ENCODE assay signal across 19 cellular contexts in the genomic region with DNA sequence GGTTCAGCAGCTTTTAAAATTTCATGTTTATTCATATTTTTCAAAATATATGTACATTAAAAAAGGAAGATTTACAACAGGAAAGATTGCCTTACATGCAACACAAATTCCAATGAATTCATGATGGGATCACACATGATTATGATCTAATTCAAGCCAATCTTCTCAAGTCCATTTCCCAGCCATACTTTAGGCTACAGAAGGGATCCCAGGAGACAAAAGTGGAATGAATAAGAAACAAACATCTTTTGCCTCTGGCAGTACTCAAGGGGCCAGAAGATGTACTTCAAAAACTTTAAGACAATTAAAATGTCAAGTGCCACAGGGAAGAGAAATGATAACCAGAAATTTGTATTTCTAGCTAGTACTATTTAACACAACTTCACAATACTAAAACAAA. TPM values are rescaled to one million over a fixed set of nuclear protein-coding genes. Genes with fewer than 3 reads are reported as not detected.
"Had no signal": no experiment of that assay in that cellular context is flagged by ENCODE, and none has a peak within 500 bp of the region (broad histone marks: within the 10 kb centered on the region; RNA-seq: fewer than 3 reads in every experiment).

No MANE protein-coding gene starts in this region.

- H3K4me1 Mint-ChIP-seq: mesothelial cell of epicardium, nephron had no signal

- ATAC-seq: activated naive CD4-positive, alpha-beta T cell treated with anti-CD3 and anti-CD28 coated beads, Interleukin-2, amount 50 U/mL, for 72 hours; esophagus mucosa; foreskin keratinocyte; lower lobe of right lung had no signal

- H3K27me3 ChIP-seq: foreskin keratinocyte, stomach, vagina had no signal

- H3K4me3 Mint-ChIP-seq: activated CD4-positive, alpha-beta memory T cell treated with anti-CD3 and anti-CD28 coated beads for 36 hours; activated T-cell treated with anti-CD3 and anti-CD28 coated beads, Interleukin-2, amount 50 U/mL, for 24 hours; dendritic cell treated with granulocyte-macrophage colony-stimulating factor and Interleukin-4, amounts not matched to agents 40 ng/mL and 50 ng/mL, for 4 days; mesothelial cell of epicardium; nephron; T-helper 2 cell treated with Interferon-gamma antibody and Interleukin-4, amounts not matched to agents 5 μg/mL and 100 μg/mL, for 36 hours had no signal

- H3K27ac ChIP-seq: foreskin keratinocyte, lower lobe of right lung, stomach, vagina had no signal

- H3K4me1 ChIP-seq: lower lobe of right lung, stomach, vagina had no signal

- H3K9me3 ChIP-seq: lower lobe of right lung, stomach, vagina had no signal

- H3K4me3 ChIP-seq: lower lobe of right lung, stomach, vagina had no signal

- H3K9me3 Mint-ChIP-seq: activated CD4-positive, alpha-beta memory T cell treated with anti-CD3 and anti-CD28 coated beads for 36 hours; activated naive CD4-positive, alpha-beta T cell treated with anti-CD3 and anti-CD28 coated beads, Interleukin-2, amount 50 U/mL, for 72 hours; activated T-cell treated with anti-CD3 and anti-CD28 coated beads, Interleukin-2, amount 50 U/mL, for 24 hours; dendritic cell treated with granulocyte-macrophage colony-stimulating factor and Interleukin-4, amounts not matched to agents 40 ng/mL and 50 ng/mL, for 4 days; mesothelial cell of epicardium; nephron; T-helper 2 cell treated with Interferon-gamma antibody and Interleukin-4, amounts not matched to agents 5 μg/mL and 100 μg/mL, for 36 hours had no signal

- H3K27me3 Mint-ChIP-seq: activated CD4-positive, alpha-beta memory T cell treated with anti-CD3 and anti-CD28 coated beads for 36 hours; activated T-cell treated with anti-CD3 and anti-CD28 coated beads, Interleukin-2, amount 50 U/mL, for 24 hours; dendritic cell treated with granulocyte-macrophage colony-stimulating factor and Interleukin-4, amounts not matched to agents 40 ng/mL and 50 ng/mL, for 4 days; progenitor cell of endocrine pancreas had no signal

- DNase-seq: activated CD4-positive, alpha-beta memory T cell treated with anti-CD3 and anti-CD28 coated beads for 36 hours; activated effector memory CD4-positive, alpha-beta T cell treated with anti-CD3 and anti-CD28 coated beads, Interleukin-2, amount 50 U/mL, for 16 hours; activated T-cell treated with anti-CD3 and anti-CD28 coated beads, Interleukin-2, amount 50 U/mL, for 24 hours; effector CD8-positive, alpha-beta T cell; foreskin keratinocyte; glutamatergic neuron; lower lobe of right lung; nucleus accumbens; stimulated activated CD4-positive, alpha-beta T cell treated with anti-CD3 and anti-CD28 coated beads, Interleukin-2, amount 100 ng/mL, for 24 hours; stomach; trophoblast cell had no signal

- H3K27ac Mint-ChIP-seq: activated CD4-positive, alpha-beta memory T cell treated with anti-CD3 and anti-CD28 coated beads for 36 hours; activated naive CD4-positive, alpha-beta T cell treated with anti-CD3 and anti-CD28 coated beads, Interleukin-2, amount 50 U/mL, for 72 hours; activated T-cell treated with anti-CD3 and anti-CD28 coated beads, Interleukin-2, amount 50 U/mL, for 24 hours; dendritic cell treated with granulocyte-macrophage colony-stimulating factor and Interleukin-4, amounts not matched to agents 40 ng/mL and 50 ng/mL, for 4 days; mesothelial cell of epicardium; nephron; progenitor cell of endocrine pancreas; T-helper 2 cell treated with Interferon-gamma antibody and Interleukin-4, amounts not matched to agents 5 μg/mL and 100 μg/mL, for 36 hours had no signal

RNA-seq across cellular contexts. Expression of a gene that starts 10.2 kb away (rescaled TPM):
- total RNA-seq: lower lobe of right lung, vagina had no signal

RNA-seq across cellular contexts. Expression of a gene that starts 24.9 kb away (rescaled TPM):
- total RNA-seq: activated CD4-positive, alpha-beta memory T cell treated with anti-CD3 and anti-CD28 coated beads for 36 hours had no signal
